In the genomic region with DNA sequence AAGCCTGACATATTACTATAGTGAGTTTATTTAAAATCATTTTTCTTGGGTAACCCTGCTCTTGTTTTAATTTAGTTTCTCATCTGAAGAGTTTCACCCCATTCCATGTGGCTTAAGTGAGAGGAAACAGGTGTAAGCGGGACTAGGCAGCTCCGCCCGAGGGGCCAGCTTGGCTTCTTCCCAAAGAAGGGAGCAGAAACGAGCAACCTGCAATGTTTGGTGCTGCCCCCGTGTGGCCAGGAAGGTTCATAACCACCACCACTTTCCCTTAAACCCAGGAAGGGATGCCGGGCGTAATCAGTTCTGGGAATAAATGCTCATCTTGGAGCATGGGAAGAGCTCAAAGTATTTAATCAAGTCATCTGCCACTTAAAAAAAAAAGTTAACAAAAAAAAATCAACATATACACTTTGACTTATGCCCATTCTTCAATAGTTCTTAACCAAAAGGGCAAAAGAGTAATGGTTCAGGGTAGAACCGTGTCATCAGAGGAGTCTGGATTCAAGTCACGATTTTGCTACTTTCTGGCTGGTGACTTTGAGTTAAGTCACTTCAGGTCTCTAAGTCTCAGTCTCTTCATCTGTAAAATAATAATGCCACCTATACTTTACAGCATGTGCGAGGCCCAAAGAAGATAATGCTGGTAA, we compare ENCODE assay signal across 8 cellular contexts.
DNase-seq lines count a peak whose midpoint lies in the region; ATAC-seq and TF ChIP-seq lines count a peak whose summit lies in the region.

No MANE protein-coding gene starts in this region.

- ATAC-seq in HG02763 (IDR thresholded peaks at IDR 0.05; ENCODE audit: unreplicated experiment) = peak; percentile 64

- H3K4me3 ChIP-seq in GM12865 (ENCODE audit: low read depth, low read length) = no peak overlapping the region

- DNase-seq in GM12865 (ENCODE audit: low read depth) (peak; percentile 73), NCI-H2171 treated with DMSO at 0.1 percent for 48 hours (lab: John Stamatoyannopoulos, UW) (peak; percentile 54), caudate nucleus (lab: John Stamatoyannopoulos, UW) (peak in 56 of 61 donors; percentile 7 to 84 (median 47)), kidney glomerular epithelial cell (lab: John Stamatoyannopoulos, UW) (peak; percentile 57), OCI-M2 (lab: John Stamatoyannopoulos, UW; ENCODE audit: unreplicated experiment) (no peak)
- DNase-seq in activated CD4-positive, CD25-positive, alpha-beta regulatory T cell (lab: John Stamatoyannopoulos, UW) = peak; percentile 13 to 49 (median 27)
- DNase-seq in stimulated activated CD4-positive, alpha-beta T cell treated with anti-CD3 and anti-CD28 coated beads, Interleukin-2, amount 100 ng/mL, for 48 hours = peak; percentile 70 to 75

- TF ChIP-seq CTCF in GM12865 (IDR thresholded peaks at IDR 0.05; ENCODE audit: insufficient read depth, low read depth, low read length, missing control alignments) = peak; percentile 80

- no peak overlapping the region for H3K27ac ChIP-seq in caudate nucleus (ENCODE audit: low read depth, low read length)
